Comparison of ENCODE assay signal across 1 cellular context in genomic region chr14:75979071-75979571, GRCh38.
TF ChIP-seq lines count a peak whose summit lies in the region.

No MANE protein-coding gene starts in this region.

TF ChIP-seq in GM12878, 131 proteins besides CTCF, POLR2A, EP300 and RAD21:
- TF ChIP-seq SMC3 (IDR thresholded peaks at IDR 0.05; ENCODE audit: borderline replicate concordance, low read length) (peak; percentile 64), SMARCA5 (IDR thresholded peaks at IDR 0.05) (peak; percentile 22; the same call in 1 of the 2 replicates), MEF2A (IDR thresholded peaks at IDR 0.05; ENCODE audit: insufficient read depth, low read depth, low read length) (no peak)
